ENCODE assay signal across 12 cellular contexts in the genomic region with DNA sequence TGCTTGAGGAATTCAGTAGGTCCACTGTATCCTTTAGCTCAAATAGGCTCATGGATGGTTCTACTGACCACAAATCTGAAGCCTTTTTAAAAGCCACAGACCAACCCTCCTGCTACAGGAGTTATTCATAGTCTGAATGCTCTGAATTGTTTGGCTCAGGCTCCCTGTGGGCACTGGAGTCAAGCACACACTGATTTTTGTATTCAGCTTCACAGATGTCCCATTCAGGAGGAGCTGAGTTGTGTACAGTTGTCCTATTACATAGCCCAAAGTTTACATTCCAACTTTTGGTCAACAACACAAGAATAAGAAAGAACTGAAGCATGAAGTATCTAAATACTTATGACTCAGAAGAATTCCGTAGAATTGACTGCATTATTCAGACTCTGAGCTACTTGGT.
DNase-seq lines count a peak whose midpoint lies in the region; ATAC-seq and TF ChIP-seq lines count a peak whose summit lies in the region.
"Had no signal": no experiment of that assay in that cellular context is flagged by ENCODE, and none has a peak within 500 bp of the region (broad histone marks: within the 10 kb centered on the region; RNA-seq: fewer than 3 reads in every experiment).

No MANE protein-coding gene starts in this region.

- H3K36me3 ChIP-seq in SK-N-SH (replicated peaks in 1 of 2; ENCODE audit: control insufficient read depth in 1 of 2, insufficient read depth in 2 of 2, low read length in 1 of 2) (peaks cover 8 to 10% of the 10 kb centered on the region in 2 experiments), mammary epithelial cell (ENCODE audit: insufficient read depth, low read length) (no peaks in the 10 kb centered on the region)

- peak overlapping the region in 1 of 2 experiments; percentile 50; a peak in 2 of 4 replicates for H3K27ac ChIP-seq in SK-N-SH (ENCODE audit: low read depth in 2 of 2, low read length in 1 of 2)
- no peak overlapping the region for H3K27ac ChIP-seq in mammary epithelial cell (ENCODE audit: insufficient read depth, low read depth, low read length)
- H3K27ac ChIP-seq in temporal lobe (ENCODE audit: low read depth, low read length): peak overlapping the region; percentile 92

- peaks cover 5% of the 10 kb centered on the region for H3K27me3 Mint-ChIP-seq in activated T-helper 17 cell treated with anti-CD3 and anti-CD28 coated beads, Interleukin-2, amount 50 U/mL, for 72 hours
- H3K27me3 Mint-ChIP-seq: activated B cell treated with CpG ODN at 0.5 μM for 24 hours had no signal

- 67% methylated on average over 1 of the region's 1 CpG for WGBS in SK-N-SH (ENCODE audit: low lambda C conversion rate)
- WGBS in mammary epithelial cell (ENCODE audit: low coverage, missing lambda C conversion rate): 0% methylated on average over 1 of the region's 1 CpG

- no peak for TF ChIP-seq RAD21 in SK-N-SH (IDR thresholded peaks at IDR 0.05; ENCODE audit: low read length)

- H3K4me1 ChIP-seq in SK-N-SH (ENCODE audit: control insufficient read depth in 1 of 2, insufficient read depth in 2 of 2, low read depth in 1 of 2, low read length in 1 of 2) (peaks cover 0 to 8% of the 10 kb centered on the region in 2 experiments; a peak in 2 of 4 replicates), mammary epithelial cell (ENCODE audit: insufficient read depth, low read length) (peaks cover 8% of the 10 kb centered on the region)

- ATAC-seq in SK-N-SH treated with all-trans-retinoic acid at 6 μM for 48 hours (peak; percentile 78), HG02759 (IDR thresholded peaks at IDR 0.05; ENCODE audit: unreplicated experiment) (no peak)
- no peak for ATAC-seq in activated T-helper 17 cell treated with anti-CD3 and anti-CD28 coated beads, Interleukin-2, amount 50 U/mL, for 72 hours (replicated peaks)

- no peak for TF ChIP-seq EP300 in SK-N-SH (IDR thresholded peaks at IDR 0.05; ENCODE audit: borderline replicate concordance in 1 of 2, low read depth in 1 of 2, low read length in 1 of 2)

- no peak overlapping the region for H3K4me3 ChIP-seq in SK-N-SH (ENCODE audit: low read depth in 2 of 2, low read length in 1 of 2)
- no peak overlapping the region for H3K4me3 ChIP-seq in mammary epithelial cell (replicated peaks in 1 of 3; ENCODE audit: insufficient read depth in 1 of 3, low read depth in 2 of 3, low read length in 3 of 3)

- H3K27me3 ChIP-seq in SK-N-SH (ENCODE audit: insufficient read depth) (no peaks in the 10 kb centered on the region), mammary epithelial cell (ENCODE audit: insufficient read depth, low read length) (no peaks in the 10 kb centered on the region)

- dilution Hi-C loops in mammary epithelial cell (cut with HindIII; ENCODE audit: low sequenced_read_pairs): no loop called here

- TF ChIP-seq CTCF in SK-N-SH (IDR thresholded peaks at IDR 0.05): no peak
- TF ChIP-seq CTCF in mammary epithelial cell (conservative IDR thresholded peaks at IDR 0.05 in 1 of 2, IDR thresholded peaks at IDR 0.05 in 1 of 2; ENCODE audit: extremely low read depth in 1 of 2, insufficient read depth in 1 of 2, low read depth in 1 of 2, low read length in 2 of 2): no peak

- no peak overlapping the region for H3K9ac ChIP-seq in SK-N-SH
- no peak overlapping the region for H3K9ac ChIP-seq in mammary epithelial cell (ENCODE audit: insufficient read depth, low read length)

- no peaks in the 10 kb centered on the region for H3K9me3 ChIP-seq in SK-N-SH
- no peaks in the 10 kb centered on the region for H3K9me3 ChIP-seq in mammary epithelial cell (replicated peaks; ENCODE audit: insufficient read depth, low read length)

- H4K20me1 ChIP-seq in SK-N-SH (ENCODE audit: insufficient read depth) (no peaks in the 10 kb centered on the region), mammary epithelial cell (ENCODE audit: insufficient read depth, low read length) (no peaks in the 10 kb centered on the region)

- no peak overlapping the region for H2AFZ ChIP-seq in SK-N-SH (ENCODE audit: low read depth)
- no peak overlapping the region for H2AFZ ChIP-seq in mammary epithelial cell (ENCODE audit: low read depth, low read length)

- H3K9me3 Mint-ChIP-seq in activated T-helper 17 cell treated with anti-CD3 and anti-CD28 coated beads, Interleukin-2, amount 50 U/mL, for 72 hours: no peaks in the 10 kb centered on the region

- DNase-seq in SK-N-SH (no peak), mammary epithelial cell (peak; percentile 89), iris pigment epithelial cell (ENCODE audit: low read depth) (peak; percentile 63), GM19240 (ENCODE audit: insufficient read length, low spot score) (no peak)
- DNase-seq: activated B cell treated with CpG ODN at 0.5 μM for 24 hours; DMS79; OCI-M1; stimulated activated CD4-positive, alpha-beta T cell treated with anti-CD3 and anti-CD28 coated beads, Interleukin-12 subunit alpha, Interleukin-12 subunit beta, amount 100 ng/mL, for 4 hours had no signal

- intact Hi-C loops in mammary epithelial cell (cut with micrococcal nuclease): no loop called here

- in situ Hi-C loops in mammary epithelial cell (cut with MboI; ENCODE audit: low sequenced_read_pairs in 2 of 2): no loop called here

- H3K9me2 ChIP-seq in SK-N-SH: no peaks in the 10 kb centered on the region; the same call in 1 of the 2 replicates

- H3K79me2 ChIP-seq in SK-N-SH (ENCODE audit: insufficient read depth) (no peaks in the 10 kb centered on the region), mammary epithelial cell (ENCODE audit: insufficient read depth, low read length) (no peaks in the 10 kb centered on the region)

- no peak overlapping the region for H3K27ac Mint-ChIP-seq in activated T-helper 17 cell treated with anti-CD3 and anti-CD28 coated beads, Interleukin-2, amount 50 U/mL, for 72 hours
- H3K27ac Mint-ChIP-seq: activated B cell treated with CpG ODN at 0.5 μM for 24 hours had no signal

- H3K4me3 Mint-ChIP-seq in activated T-helper 17 cell treated with anti-CD3 and anti-CD28 coated beads, Interleukin-2, amount 50 U/mL, for 72 hours: no peak overlapping the region
- H3K4me3 Mint-ChIP-seq: activated B cell treated with CpG ODN at 0.5 μM for 24 hours had no signal

- H3K4me2 ChIP-seq in SK-N-SH (no peak overlapping the region), mammary epithelial cell (ENCODE audit: insufficient read depth, low read depth, low read length) (peak overlapping the region; percentile 7)

- POLR2A ChIA-PET in SK-N-SH (lab: Yijun Ruan, JAX): no interaction called here

- no TSS peak for BruUV-seq in mammary epithelial cell (replicated peaks; lab: Mats Ljungman, UMichigan)

- H3F3A ChIP-seq in SK-N-SH (replicated peaks; ENCODE audit: insufficient read depth): no peaks in the 10 kb centered on the region

- CTCF ChIA-PET in SK-N-SH (lab: Yijun Ruan, JAX) (no interaction called here), mammary epithelial cell (lab: Charles Lee; ENCODE audit: low non-redundant PET) (no interaction called here)

- H3K36me3 Mint-ChIP-seq in activated T-helper 17 cell treated with anti-CD3 and anti-CD28 coated beads, Interleukin-2, amount 50 U/mL, for 72 hours (ENCODE audit: low read depth): no peaks in the 10 kb centered on the region

- no peaks in the 10 kb centered on the region for H3K4me1 Mint-ChIP-seq in activated T-helper 17 cell treated with anti-CD3 and anti-CD28 coated beads, Interleukin-2, amount 50 U/mL, for 72 hours
- H3K4me1 Mint-ChIP-seq: activated B cell treated with CpG ODN at 0.5 μM for 24 hours had no signal

TF ChIP-seq in SK-N-SH treated with all-trans-retinoic acid at 6 μM for 48 hours, 23 proteins besides CTCF, POLR2A, EP300 and RAD21:
- TF ChIP-seq, protein P1, sequence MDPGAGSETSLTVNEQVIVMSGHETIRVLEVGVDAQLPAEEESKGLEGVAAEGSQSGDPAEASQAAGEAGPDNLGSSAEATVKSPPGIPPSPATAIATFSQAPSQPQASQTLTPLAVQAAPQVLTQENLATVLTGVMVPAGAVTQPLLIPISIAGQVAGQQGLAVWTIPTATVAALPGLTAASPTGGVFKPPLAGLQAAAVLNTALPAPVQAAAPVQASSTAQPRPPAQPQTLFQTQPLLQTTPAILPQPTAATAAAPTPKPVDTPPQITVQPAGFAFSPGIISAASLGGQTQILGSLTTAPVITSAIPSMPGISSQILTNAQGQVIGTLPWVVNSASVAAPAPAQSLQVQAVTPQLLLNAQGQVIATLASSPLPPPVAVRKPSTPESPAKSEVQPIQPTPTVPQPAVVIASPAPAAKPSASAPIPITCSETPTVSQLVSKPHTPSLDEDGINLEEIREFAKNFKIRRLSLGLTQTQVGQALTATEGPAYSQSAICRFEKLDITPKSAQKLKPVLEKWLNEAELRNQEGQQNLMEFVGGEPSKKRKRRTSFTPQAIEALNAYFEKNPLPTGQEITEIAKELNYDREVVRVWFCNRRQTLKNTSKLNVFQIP (CRISPR knock-in tag; IDR thresholded peaks at IDR 0.05; ENCODE audit: borderline replicate concordance, low read depth): no peak
- TF ChIP-seq CSDC2 (CRISPR knock-in tag; IDR thresholded peaks at IDR 0.05) (no peak), ISL1 (CRISPR knock-in tag; IDR thresholded peaks at IDR 0.05) (peak; percentile 49)

TF ChIP-seq in SK-N-SH, 30 proteins besides CTCF, POLR2A, EP300 and RAD21:
- TF ChIP-seq FOXJ3 (CRISPR knock-in tag; IDR thresholded peaks at IDR 0.05): no peak
- no peak for TF ChIP-seq YY1 (IDR thresholded peaks at IDR 0.05; ENCODE audit: low read depth)
- TF ChIP-seq NRF1 (IDR thresholded peaks at IDR 0.05; ENCODE audit: low read depth, low read length): no peak
- no peak for TF ChIP-seq CHD2 (IDR thresholded peaks at IDR 0.05; ENCODE audit: low read length, partially characterized antibody)
- TF ChIP-seq NFIC (IDR thresholded peaks at IDR 0.05; ENCODE audit: borderline replicate concordance): no peak

Comparison
In these comparisons a context has a peak if more than half of its experiments do, and no peak if none do; other contexts are left out.
1. DNase-seq: peak in mammary epithelial cell (single experiment) and iris pigment epithelial cell (single experiment); none in SK-N-SH (single experiment) and GM19240 (single experiment).